1 cellular context compared by ENCODE assay signal in the genomic region with DNA sequence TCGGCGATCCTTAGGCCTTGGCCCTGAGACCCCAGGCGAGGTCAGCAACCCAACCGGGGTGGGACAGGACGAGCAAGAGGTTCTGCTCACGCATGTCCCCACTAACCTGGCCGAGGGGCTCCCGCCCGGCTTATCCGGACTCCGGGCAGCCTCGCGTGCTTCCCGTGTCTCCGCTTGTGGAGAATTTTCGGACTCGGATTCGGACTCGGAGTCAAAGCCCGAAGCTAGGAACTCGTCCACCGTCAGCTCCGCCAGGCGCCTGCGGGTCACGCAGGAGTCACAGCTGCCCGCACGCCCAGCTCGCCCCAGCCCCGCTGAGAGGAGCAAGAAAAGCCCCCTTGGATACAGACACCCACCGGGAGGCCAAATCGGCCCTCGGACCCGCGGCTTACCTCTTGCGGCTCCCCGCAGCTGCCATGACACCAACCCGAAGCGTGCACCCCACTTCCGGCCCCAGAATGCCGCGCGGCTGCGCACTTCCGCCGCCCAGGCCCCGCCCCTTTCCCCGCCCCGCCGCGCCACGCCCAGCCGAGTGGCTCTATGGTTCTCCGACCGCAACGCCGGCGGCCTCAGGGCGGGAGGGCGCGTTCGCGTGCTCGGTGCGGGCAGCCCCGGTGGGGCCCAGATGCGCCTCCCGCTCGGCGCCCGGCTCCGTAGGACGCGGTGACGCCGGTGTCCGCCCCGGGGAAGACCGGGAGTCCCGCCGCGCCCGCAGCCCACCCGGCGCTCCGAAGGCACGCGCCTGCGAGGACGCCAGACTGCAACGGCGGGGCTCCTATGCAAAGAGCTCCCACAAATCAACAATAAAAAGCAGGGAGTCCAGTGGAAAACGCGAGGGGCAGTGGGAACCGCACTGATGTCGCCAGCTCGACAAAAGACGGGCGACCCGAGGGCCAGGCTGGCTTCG.
TF ChIP-seq lines count a peak whose summit lies in the region.

A gene (minus strand): TSS at position 434 of the 907 bp plus-strand sequence. CDS start 16 bp downstream, at position 418.

TF ChIP-seq in K562, 482 proteins besides CTCF, POLR2A, EP300 and RAD21 (continued from another document and continues in another):
- TF ChIP-seq, protein P1, sequence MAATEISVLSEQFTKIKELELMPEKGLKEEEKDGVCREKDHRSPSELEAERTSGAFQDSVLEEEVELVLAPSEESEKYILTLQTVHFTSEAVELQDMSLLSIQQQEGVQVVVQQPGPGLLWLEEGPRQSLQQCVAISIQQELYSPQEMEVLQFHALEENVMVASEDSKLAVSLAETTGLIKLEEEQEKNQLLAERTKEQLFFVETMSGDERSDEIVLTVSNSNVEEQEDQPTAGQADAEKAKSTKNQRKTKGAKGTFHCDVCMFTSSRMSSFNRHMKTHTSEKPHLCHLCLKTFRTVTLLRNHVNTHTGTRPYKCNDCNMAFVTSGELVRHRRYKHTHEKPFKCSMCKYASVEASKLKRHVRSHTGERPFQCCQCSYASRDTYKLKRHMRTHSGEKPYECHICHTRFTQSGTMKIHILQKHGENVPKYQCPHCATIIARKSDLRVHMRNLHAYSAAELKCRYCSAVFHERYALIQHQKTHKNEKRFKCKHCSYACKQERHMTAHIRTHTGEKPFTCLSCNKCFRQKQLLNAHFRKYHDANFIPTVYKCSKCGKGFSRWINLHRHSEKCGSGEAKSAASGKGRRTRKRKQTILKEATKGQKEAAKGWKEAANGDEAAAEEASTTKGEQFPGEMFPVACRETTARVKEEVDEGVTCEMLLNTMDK (IDR thresholded peaks at IDR 0.05; ENCODE audit: borderline replicate concordance, insufficient read depth, low read depth, low read length, poor library complexity, severe bottlenecking): no peak
- TF ChIP-seq NFE2L1 (tag; IDR thresholded peaks at IDR 0.05; ENCODE audit: borderline replicate concordance, low read depth): no peak
- TF ChIP-seq ZBTB7A (IDR thresholded peaks at IDR 0.05; ENCODE audit: borderline replicate concordance, control insufficient read depth, low read depth, low read length): peak; percentile 45; the same call in 1 of the 2 replicates
- TF ChIP-seq, protein P2, sequence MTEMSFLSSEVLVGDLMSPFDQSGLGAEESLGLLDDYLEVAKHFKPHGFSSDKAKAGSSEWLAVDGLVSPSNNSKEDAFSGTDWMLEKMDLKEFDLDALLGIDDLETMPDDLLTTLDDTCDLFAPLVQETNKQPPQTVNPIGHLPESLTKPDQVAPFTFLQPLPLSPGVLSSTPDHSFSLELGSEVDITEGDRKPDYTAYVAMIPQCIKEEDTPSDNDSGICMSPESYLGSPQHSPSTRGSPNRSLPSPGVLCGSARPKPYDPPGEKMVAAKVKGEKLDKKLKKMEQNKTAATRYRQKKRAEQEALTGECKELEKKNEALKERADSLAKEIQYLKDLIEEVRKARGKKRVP (CRISPR knock-in tag; IDR thresholded peaks at IDR 0.05): no peak
- TF ChIP-seq MTA3 (IDR thresholded peaks at IDR 0.05; ENCODE audit: borderline replicate concordance): no peak
- no peak for TF ChIP-seq KHSRP (IDR thresholded peaks at IDR 0.05)
- TF ChIP-seq, protein P3, sequence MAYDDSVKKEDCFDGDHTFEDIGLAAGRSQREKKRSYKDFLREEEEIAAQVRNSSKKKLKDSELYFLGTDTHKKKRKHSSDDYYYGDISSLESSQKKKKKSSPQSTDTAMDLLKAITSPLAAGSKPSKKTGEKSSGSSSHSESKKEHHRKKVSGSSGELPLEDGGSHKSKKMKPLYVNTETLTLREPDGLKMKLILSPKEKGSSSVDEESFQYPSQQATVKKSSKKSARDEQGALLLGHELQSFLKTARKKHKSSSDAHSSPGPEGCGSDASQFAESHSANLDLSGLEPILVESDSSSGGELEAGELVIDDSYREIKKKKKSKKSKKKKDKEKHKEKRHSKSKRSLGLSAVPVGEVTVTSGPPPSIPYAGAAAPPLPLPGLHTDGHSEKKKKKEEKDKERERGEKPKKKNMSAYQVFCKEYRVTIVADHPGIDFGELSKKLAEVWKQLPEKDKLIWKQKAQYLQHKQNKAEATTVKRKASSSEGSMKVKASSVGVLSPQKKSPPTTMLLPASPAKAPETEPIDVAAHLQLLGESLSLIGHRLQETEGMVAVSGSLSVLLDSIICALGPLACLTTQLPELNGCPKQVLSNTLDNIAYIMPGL (CRISPR knock-in tag; IDR thresholded peaks at IDR 0.05): no peak
- TF ChIP-seq KDM4B (IDR thresholded peaks at IDR 0.05; ENCODE audit: borderline replicate concordance in 2 of 2, low read depth in 1 of 2): 0 out of 4 replicates have a peak, but pooled peaks of 1 of the 2 experiments have one; percentile 64
- TF ChIP-seq, protein P4, sequence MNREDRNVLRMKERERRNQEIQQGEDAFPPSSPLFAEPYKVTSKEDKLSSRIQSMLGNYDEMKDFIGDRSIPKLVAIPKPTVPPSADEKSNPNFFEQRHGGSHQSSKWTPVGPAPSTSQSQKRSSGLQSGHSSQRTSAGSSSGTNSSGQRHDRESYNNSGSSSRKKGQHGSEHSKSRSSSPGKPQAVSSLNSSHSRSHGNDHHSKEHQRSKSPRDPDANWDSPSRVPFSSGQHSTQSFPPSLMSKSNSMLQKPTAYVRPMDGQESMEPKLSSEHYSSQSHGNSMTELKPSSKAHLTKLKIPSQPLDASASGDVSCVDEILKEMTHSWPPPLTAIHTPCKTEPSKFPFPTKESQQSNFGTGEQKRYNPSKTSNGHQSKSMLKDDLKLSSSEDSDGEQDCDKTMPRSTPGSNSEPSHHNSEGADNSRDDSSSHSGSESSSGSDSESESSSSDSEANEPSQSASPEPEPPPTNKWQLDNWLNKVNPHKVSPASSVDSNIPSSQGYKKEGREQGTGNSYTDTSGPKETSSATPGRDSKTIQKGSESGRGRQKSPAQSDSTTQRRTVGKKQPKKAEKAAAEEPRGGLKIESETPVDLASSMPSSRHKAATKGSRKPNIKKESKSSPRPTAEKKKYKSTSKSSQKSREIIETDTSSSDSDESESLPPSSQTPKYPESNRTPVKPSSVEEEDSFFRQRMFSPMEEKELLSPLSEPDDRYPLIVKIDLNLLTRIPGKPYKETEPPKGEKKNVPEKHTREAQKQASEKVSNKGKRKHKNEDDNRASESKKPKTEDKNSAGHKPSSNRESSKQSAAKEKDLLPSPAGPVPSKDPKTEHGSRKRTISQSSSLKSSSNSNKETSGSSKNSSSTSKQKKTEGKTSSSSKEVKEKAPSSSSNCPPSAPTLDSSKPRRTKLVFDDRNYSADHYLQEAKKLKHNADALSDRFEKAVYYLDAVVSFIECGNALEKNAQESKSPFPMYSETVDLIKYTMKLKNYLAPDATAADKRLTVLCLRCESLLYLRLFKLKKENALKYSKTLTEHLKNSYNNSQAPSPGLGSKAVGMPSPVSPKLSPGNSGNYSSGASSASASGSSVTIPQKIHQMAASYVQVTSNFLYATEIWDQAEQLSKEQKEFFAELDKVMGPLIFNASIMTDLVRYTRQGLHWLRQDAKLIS (CRISPR knock-in tag; IDR thresholded peaks at IDR 0.05): no peak
- peak; percentile 79 for TF ChIP-seq MXI1 (IDR thresholded peaks at IDR 0.05; ENCODE audit: low read depth, low read length)
- TF ChIP-seq, protein P5, sequence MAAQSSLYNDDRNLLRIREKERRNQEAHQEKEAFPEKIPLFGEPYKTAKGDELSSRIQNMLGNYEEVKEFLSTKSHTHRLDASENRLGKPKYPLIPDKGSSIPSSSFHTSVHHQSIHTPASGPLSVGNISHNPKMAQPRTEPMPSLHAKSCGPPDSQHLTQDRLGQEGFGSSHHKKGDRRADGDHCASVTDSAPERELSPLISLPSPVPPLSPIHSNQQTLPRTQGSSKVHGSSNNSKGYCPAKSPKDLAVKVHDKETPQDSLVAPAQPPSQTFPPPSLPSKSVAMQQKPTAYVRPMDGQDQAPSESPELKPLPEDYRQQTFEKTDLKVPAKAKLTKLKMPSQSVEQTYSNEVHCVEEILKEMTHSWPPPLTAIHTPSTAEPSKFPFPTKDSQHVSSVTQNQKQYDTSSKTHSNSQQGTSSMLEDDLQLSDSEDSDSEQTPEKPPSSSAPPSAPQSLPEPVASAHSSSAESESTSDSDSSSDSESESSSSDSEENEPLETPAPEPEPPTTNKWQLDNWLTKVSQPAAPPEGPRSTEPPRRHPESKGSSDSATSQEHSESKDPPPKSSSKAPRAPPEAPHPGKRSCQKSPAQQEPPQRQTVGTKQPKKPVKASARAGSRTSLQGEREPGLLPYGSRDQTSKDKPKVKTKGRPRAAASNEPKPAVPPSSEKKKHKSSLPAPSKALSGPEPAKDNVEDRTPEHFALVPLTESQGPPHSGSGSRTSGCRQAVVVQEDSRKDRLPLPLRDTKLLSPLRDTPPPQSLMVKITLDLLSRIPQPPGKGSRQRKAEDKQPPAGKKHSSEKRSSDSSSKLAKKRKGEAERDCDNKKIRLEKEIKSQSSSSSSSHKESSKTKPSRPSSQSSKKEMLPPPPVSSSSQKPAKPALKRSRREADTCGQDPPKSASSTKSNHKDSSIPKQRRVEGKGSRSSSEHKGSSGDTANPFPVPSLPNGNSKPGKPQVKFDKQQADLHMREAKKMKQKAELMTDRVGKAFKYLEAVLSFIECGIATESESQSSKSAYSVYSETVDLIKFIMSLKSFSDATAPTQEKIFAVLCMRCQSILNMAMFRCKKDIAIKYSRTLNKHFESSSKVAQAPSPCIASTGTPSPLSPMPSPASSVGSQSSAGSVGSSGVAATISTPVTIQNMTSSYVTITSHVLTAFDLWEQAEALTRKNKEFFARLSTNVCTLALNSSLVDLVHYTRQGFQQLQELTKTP (IDR thresholded peaks at IDR 0.05; ENCODE audit: low read depth in 1 of 2, partially characterized antibody in 2 of 2): peak in 1 of 2 experiments; percentile 65
- no peak for TF ChIP-seq ZNF717 (CRISPR knock-in tag; IDR thresholded peaks at IDR 0.05)
- TF ChIP-seq SMAD4 (CRISPR knock-in tag; conservative IDR thresholded peaks at IDR 0.05): 0 out of 2 replicates have a peak, but pooled peaks have one; percentile 39
- TF ChIP-seq MIER1 (IDR thresholded peaks at IDR 0.05; ENCODE audit: low read depth): no peak
- no peak for TF ChIP-seq WHSC1 (IDR thresholded peaks at IDR 0.05; ENCODE audit: low read length)
- no peak for TF ChIP-seq ZNF583 (CRISPR knock-in tag; IDR thresholded peaks at IDR 0.05)
- TF ChIP-seq KAT8 (IDR thresholded peaks at IDR 0.05; ENCODE audit: low read depth): no peak
- no peak for TF ChIP-seq NBN (IDR thresholded peaks at IDR 0.05; ENCODE audit: low read depth)
- TF ChIP-seq ARID2 (IDR thresholded peaks at IDR 0.05): no peak
- no peak for TF ChIP-seq POLR3A (IDR thresholded peaks at IDR 0.05; ENCODE audit: borderline replicate concordance, extremely low read depth, insufficient read depth, insufficient read length)
- TF ChIP-seq DACH1 (IDR thresholded peaks at IDR 0.05; ENCODE audit: partially characterized antibody): no peak
- no peak for TF ChIP-seq NFATC3 (IDR thresholded peaks at IDR 0.05)
- TF ChIP-seq, protein P6, sequence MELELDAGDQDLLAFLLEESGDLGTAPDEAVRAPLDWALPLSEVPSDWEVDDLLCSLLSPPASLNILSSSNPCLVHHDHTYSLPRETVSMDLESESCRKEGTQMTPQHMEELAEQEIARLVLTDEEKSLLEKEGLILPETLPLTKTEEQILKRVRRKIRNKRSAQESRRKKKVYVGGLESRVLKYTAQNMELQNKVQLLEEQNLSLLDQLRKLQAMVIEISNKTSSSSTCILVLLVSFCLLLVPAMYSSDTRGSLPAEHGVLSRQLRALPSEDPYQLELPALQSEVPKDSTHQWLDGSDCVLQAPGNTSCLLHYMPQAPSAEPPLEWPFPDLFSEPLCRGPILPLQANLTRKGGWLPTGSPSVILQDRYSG (tag; conservative IDR thresholded peaks at IDR 0.05; ENCODE audit: low read depth): no peak
- TF ChIP-seq KDM1A (IDR thresholded peaks at IDR 0.05): no peak
- TF ChIP-seq, protein P7, sequence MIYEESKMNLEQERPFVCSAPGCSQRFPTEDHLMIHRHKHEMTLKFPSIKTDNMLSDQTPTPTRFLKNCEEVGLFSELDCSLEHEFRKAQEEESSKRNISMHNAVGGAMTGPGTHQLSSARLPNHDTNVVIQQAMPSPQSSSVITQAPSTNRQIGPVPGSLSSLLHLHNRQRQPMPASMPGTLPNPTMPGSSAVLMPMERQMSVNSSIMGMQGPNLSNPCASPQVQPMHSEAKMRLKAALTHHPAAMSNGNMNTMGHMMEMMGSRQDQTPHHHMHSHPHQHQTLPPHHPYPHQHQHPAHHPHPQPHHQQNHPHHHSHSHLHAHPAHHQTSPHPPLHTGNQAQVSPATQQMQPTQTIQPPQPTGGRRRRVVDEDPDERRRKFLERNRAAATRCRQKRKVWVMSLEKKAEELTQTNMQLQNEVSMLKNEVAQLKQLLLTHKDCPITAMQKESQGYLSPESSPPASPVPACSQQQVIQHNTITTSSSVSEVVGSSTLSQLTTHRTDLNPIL (CRISPR knock-in tag; IDR thresholded peaks at IDR 0.05): no peak
- peak; percentile 83 for TF ChIP-seq NRF1 (conservative IDR thresholded peaks at IDR 0.05 in 1 of 2, IDR thresholded peaks at IDR 0.05 in 1 of 2)
- TF ChIP-seq MAFK (IDR thresholded peaks at IDR 0.05; ENCODE audit: low read length): no peak
- TF ChIP-seq, protein P8, sequence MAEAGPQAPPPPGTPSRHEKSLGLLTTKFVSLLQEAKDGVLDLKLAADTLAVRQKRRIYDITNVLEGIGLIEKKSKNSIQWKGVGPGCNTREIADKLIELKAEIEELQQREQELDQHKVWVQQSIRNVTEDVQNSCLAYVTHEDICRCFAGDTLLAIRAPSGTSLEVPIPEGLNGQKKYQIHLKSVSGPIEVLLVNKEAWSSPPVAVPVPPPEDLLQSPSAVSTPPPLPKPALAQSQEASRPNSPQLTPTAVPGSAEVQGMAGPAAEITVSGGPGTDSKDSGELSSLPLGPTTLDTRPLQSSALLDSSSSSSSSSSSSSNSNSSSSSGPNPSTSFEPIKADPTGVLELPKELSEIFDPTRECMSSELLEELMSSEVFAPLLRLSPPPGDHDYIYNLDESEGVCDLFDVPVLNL (CRISPR knock-in tag; IDR thresholded peaks at IDR 0.05; ENCODE audit: low read depth): no peak; the same call in 1 of the 2 replicates
- TF ChIP-seq, protein P9, sequence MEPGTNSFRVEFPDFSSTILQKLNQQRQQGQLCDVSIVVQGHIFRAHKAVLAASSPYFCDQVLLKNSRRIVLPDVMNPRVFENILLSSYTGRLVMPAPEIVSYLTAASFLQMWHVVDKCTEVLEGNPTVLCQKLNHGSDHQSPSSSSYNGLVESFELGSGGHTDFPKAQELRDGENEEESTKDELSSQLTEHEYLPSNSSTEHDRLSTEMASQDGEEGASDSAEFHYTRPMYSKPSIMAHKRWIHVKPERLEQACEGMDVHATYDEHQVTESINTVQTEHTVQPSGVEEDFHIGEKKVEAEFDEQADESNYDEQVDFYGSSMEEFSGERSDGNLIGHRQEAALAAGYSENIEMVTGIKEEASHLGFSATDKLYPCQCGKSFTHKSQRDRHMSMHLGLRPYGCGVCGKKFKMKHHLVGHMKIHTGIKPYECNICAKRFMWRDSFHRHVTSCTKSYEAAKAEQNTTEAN (CRISPR knock-in tag; IDR thresholded peaks at IDR 0.05): no peak
